ENCODE assay signal across 1 cellular context in genomic region chr10:46226900-46227558, GRCh38.
TF ChIP-seq lines count a peak whose summit lies in the region.

No MANE protein-coding gene starts in this region.

TF ChIP-seq in H1, 55 proteins besides CTCF, POLR2A, EP300 and RAD21:
- TF ChIP-seq GTF2F1 (IDR thresholded peaks at IDR 0.05; ENCODE audit: borderline replicate concordance, low read depth, low read length) (no peak), ATF2 (IDR thresholded peaks at IDR 0.05; ENCODE audit: low read length) (no peak), TCF12 (IDR thresholded peaks at IDR 0.05; ENCODE audit: low read depth, low read length) (no peak), JUND (IDR thresholded peaks at IDR 0.05; ENCODE audit: low read length) (no peak), CTBP2 (IDR thresholded peaks at IDR 0.05; ENCODE audit: borderline replicate concordance, insufficient read depth, insufficient read length, low read length) (no peak), NANOG (IDR thresholded peaks at IDR 0.05; ENCODE audit: insufficient read depth, low read depth, low read length, poor library complexity, severe bottlenecking) (no peak), BRCA1 (IDR thresholded peaks at IDR 0.05; ENCODE audit: low read depth, low read length) (no peak), SP4 (IDR thresholded peaks at IDR 0.05; ENCODE audit: low read length) (no peak), KDM4A (IDR thresholded peaks at IDR 0.05; ENCODE audit: low read depth, low read length, severe bottlenecking) (no peak), ZNF274 (IDR thresholded peaks at IDR 0.05; ENCODE audit: borderline replicate concordance, extremely low read depth, low read length) (no peak), HDAC6 (IDR thresholded peaks at IDR 0.05; ENCODE audit: low read depth, low read length) (no peak), FOSL1 (IDR thresholded peaks at IDR 0.05; ENCODE audit: insufficient read depth, low read depth, low read length) (no peak), CHD1 (IDR thresholded peaks at IDR 0.05; ENCODE audit: low read depth, low read length) (no peak), SP1 (IDR thresholded peaks at IDR 0.05; ENCODE audit: low read depth, low read length) (no peak), CBX5 (IDR thresholded peaks at IDR 0.05; ENCODE audit: low read depth, low read length) (no peak), PHF8 (conservative IDR thresholded peaks at IDR 0.05; ENCODE audit: low read depth, low read length) (no peak), EZH2 (IDR thresholded peaks at IDR 0.05; ENCODE audit: low read depth, low read length, severe bottlenecking) (no peak), SIX5 (IDR thresholded peaks at IDR 0.05; ENCODE audit: low read depth, low read length) (no peak), SAP30 (IDR thresholded peaks at IDR 0.05; ENCODE audit: insufficient read depth, insufficient replicate concordance, low read length) (no peak)
